In the genomic region with DNA sequence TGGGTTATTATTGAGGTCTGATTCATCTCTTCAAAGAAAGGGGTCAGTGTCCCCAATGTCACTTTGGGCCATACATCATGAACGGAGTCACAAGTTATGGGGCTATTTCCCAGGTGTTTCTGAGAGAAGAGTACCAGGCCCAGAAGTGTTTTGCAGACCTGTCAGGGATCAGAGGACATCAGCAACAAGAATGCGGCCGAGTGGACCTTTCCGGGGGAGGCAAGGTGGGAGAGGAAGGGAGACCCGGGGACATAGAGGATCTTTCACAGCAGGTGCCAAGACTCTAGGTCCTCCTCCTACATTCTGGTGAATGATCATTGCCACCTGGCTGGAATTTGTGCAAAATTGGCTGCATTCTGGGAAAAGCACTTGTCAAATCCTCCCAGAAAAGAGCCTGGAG, we compare ENCODE assay signal across 21 cellular contexts.
A peak's percentile ranks its signal among the peaks of the same experiment; 100 is the strongest.
DNase-seq lines count a peak whose midpoint lies in the region; TF ChIP-seq lines count a peak whose summit lies in the region.
"Had no signal": no experiment of that assay in that cellular context is flagged by ENCODE, and none has a peak within 500 bp of the region (broad histone marks: within the 10 kb centered on the region; RNA-seq: fewer than 3 reads in every experiment).

No MANE protein-coding gene starts in this region.

- H3K4me1 Mint-ChIP-seq in neural progenitor cell = no peaks in the 10 kb centered on the region
- H3K4me1 Mint-ChIP-seq: CD14-positive monocyte, GM23338 had no signal

- no peaks in the 10 kb centered on the region for H3F3A ChIP-seq in neural progenitor cell (ENCODE audit: low read depth)

- H3K36me3 ChIP-seq in KOPT-K1 (ENCODE audit: insufficient read depth, low read length) (peaks cover 18% of the 10 kb centered on the region; the same call in 1 of the 2 replicates), neural progenitor cell (no peaks in the 10 kb centered on the region)
- H3K36me3 ChIP-seq: BE2C had no signal

- peak; percentile 14 for DNase-seq in activated effector memory CD4-positive, alpha-beta T cell treated with anti-CD3 and anti-CD28 coated beads, Interleukin-2, amount 50 U/mL, for 16 hours
- DNase-seq in activated effector memory CD4-positive, alpha-beta T cell treated with Interleukin-2 at 50 U/mL for 16 hours = no peak
- DNase-seq in coronary artery (ENCODE audit: low spot score) = peak; percentile 31
- DNase-seq in neural progenitor cell (ENCODE audit: low spot score) = no peak
- no peak for DNase-seq in T-helper 2 cell
- DNase-seq in kidney glomerular epithelial cell (lab: John Stamatoyannopoulos, UW) = no peak
- DNase-seq: 8988T; ACHN; AML-193; BE2C; CD4-positive, alpha-beta T cell; CD8-positive, alpha-beta memory T cell; DMS 273 treated with DMSO at 0.1 percent for 48 hours; DMS79; GF-D8; H9 had no signal

- H3K4me1 ChIP-seq in neural progenitor cell = no peaks in the 10 kb centered on the region
- H3K4me1 ChIP-seq: A549, BE2C had no signal

- no peak overlapping the region for H3K4me2 ChIP-seq in neural progenitor cell
- H3K4me2 ChIP-seq: A549; BLaER1 treated with 17β-estradiol and CSF1 and Interleukin-3, amounts not matched to agents 10 nM and 100 nM; GM23338 had no signal

- peaks cover 13% of the 10 kb centered on the region for H3K36me3 Mint-ChIP-seq in neural progenitor cell

- no peaks in the 10 kb centered on the region for H3K79me2 ChIP-seq in neural progenitor cell (ENCODE audit: low read depth)

- peak overlapping the region; percentile 42 for H3K27ac Mint-ChIP-seq in neural progenitor cell
- H3K27ac Mint-ChIP-seq: GM23338 had no signal

- peaks cover 2% of the 10 kb centered on the region for H3K27me3 Mint-ChIP-seq in neural progenitor cell (ENCODE audit: insufficient read depth, low read depth)
- H3K27me3 Mint-ChIP-seq: CD4-positive, alpha-beta T cell; CD8-positive, alpha-beta memory T cell had no signal

- H3K9me3 ChIP-seq in KOPT-K1 (ENCODE audit: insufficient read depth, low read length, poor library complexity, severe bottlenecking) (peaks cover 7% of the 10 kb centered on the region), neural progenitor cell (ENCODE audit: low read depth) (no peaks in the 10 kb centered on the region)
- H3K9me3 ChIP-seq: BE2C had no signal

- H3K27ac ChIP-seq in KOPT-K1 (ENCODE audit: low read depth, low read length, poor library complexity, severe bottlenecking) (peak overlapping the region; percentile 90), coronary artery (no peak overlapping the region), neural progenitor cell (no peak overlapping the region)
- H3K27ac ChIP-seq: A549; BLaER1 treated with 17β-estradiol and CSF1 and Interleukin-3, amounts not matched to agents 10 nM and 100 nM had no signal

- H3K4me3 ChIP-seq in coronary artery (no peak overlapping the region), neural progenitor cell (no peak overlapping the region)
- H3K4me3 ChIP-seq: A549; BLaER1 treated with 17β-estradiol and CSF1 and Interleukin-3, amounts not matched to agents 10 nM and 100 nM; GM23338 had no signal

- no peak overlapping the region for H3K9ac ChIP-seq in neural progenitor cell
- H3K9ac ChIP-seq: BLaER1 treated with 17β-estradiol and CSF1 and Interleukin-3, amounts not matched to agents 10 nM and 100 nM had no signal

- H3K27me3 ChIP-seq in neural progenitor cell = no peaks in the 10 kb centered on the region
- H3K27me3 ChIP-seq: BE2C; BLaER1 treated with 17β-estradiol and CSF1 and Interleukin-3, amounts not matched to agents 10 nM and 100 nM had no signal

- no peak overlapping the region for H3K4me3 Mint-ChIP-seq in neural progenitor cell
- H3K4me3 Mint-ChIP-seq: CD14-positive monocyte; CD4-positive, alpha-beta T cell; GM23338; H9 had no signal

- no peak for TF ChIP-seq CTCF in coronary artery (IDR thresholded peaks at IDR 0.05)
- no peak for TF ChIP-seq CTCF in neural progenitor cell (IDR thresholded peaks at IDR 0.05)

- H4K20me1 ChIP-seq in neural progenitor cell (ENCODE audit: low read depth) = no peaks in the 10 kb centered on the region
- H4K20me1 ChIP-seq: BLaER1 treated with 17β-estradiol and CSF1 and Interleukin-3, amounts not matched to agents 10 nM and 100 nM had no signal

- H2AFZ ChIP-seq in neural progenitor cell (replicated peaks) = no peak overlapping the region
- H2AFZ ChIP-seq: GM23338 had no signal

- H3K9me3 Mint-ChIP-seq in neural progenitor cell = peaks cover 9% of the 10 kb centered on the region
- H3K9me3 Mint-ChIP-seq: GM23338 had no signal

Comparison
In these comparisons a context has a peak if more than half of its experiments do, and no peak if none do; other contexts are left out.
1. DNase-seq: peak in activated effector memory CD4-positive, alpha-beta T cell treated with anti-CD3 and anti-CD28 coated beads, Interleukin-2, amount 50 U/mL, for 16 hours (single experiment) and coronary artery (single experiment); none in activated effector memory CD4-positive, alpha-beta T cell treated with Interleukin-2 at 50 U/mL for 16 hours (single experiment), neural progenitor cell (single experiment), T-helper 2 cell (0 of 5) and kidney glomerular epithelial cell (single experiment).